ENCODE assay signal across 1 cellular context in genomic region chr16:20741555-20742285, GRCh38.
TF ChIP-seq lines count a peak whose summit lies in the region.

TSS of gene THUMPD1 (minus strand) at chr16:20741818. CDS start at chr16:20741739, 79 bp downstream.

TF ChIP-seq in HepG2, 621 proteins besides CTCF, POLR2A, EP300 and RAD21 (continued from another document and continues in another):
- TF ChIP-seq ATF7-NPFF (CRISPR knock-in tag; IDR thresholded peaks at IDR 0.05; ENCODE audit: low read depth) (peak; percentile 96), CBX1 (IDR thresholded peaks at IDR 0.05; ENCODE audit: low read depth) (peak; percentile 96), MZF1 (CRISPR knock-in tag; IDR thresholded peaks at IDR 0.05; ENCODE audit: borderline replicate concordance) (peak; percentile 97), ZNF235 (CRISPR knock-in tag; IDR thresholded peaks at IDR 0.05; ENCODE audit: borderline replicate concordance) (peak; percentile 92; the same call in 1 of the 2 replicates), ZFP1 (CRISPR knock-in tag; IDR thresholded peaks at IDR 0.05) (peak; percentile 90), ZNF879 (CRISPR knock-in tag; IDR thresholded peaks at IDR 0.05) (peak; percentile 92), CEBPZ (IDR thresholded peaks at IDR 0.05; ENCODE audit: low read length) (no peak), NAIF1 (CRISPR knock-in tag; IDR thresholded peaks at IDR 0.05; ENCODE audit: borderline replicate concordance) (peak; percentile 60), ZKSCAN8 (CRISPR knock-in tag; IDR thresholded peaks at IDR 0.05; ENCODE audit: borderline replicate concordance) (peak; percentile 71; the same call in 1 of the 2 replicates), PRDM4 (CRISPR knock-in tag; IDR thresholded peaks at IDR 0.05; ENCODE audit: borderline replicate concordance) (peak; percentile 91), KLF15 (CRISPR knock-in tag; IDR thresholded peaks at IDR 0.05; ENCODE audit: borderline replicate concordance) (peak; percentile 54; the same call in 1 of the 2 replicates), KLF6 (CRISPR knock-in tag; IDR thresholded peaks at IDR 0.05) (peak; percentile 67), ZZZ3 (CRISPR knock-in tag; IDR thresholded peaks at IDR 0.05; ENCODE audit: borderline replicate concordance) (0 out of 2 replicates have a peak, but pooled peaks have one; percentile 62), HBP1 (CRISPR knock-in tag; IDR thresholded peaks at IDR 0.05; ENCODE audit: low read depth) (peak; percentile 98), ZNF891 (CRISPR knock-in tag; IDR thresholded peaks at IDR 0.05) (peak; percentile 89; the same call in 1 of the 2 replicates), ZNF557 (CRISPR knock-in tag; IDR thresholded peaks at IDR 0.05) (peak; percentile 95; the same call in 1 of the 2 replicates), POLR2AphosphoS2 (IDR thresholded peaks at IDR 0.05; ENCODE audit: low read depth, low read length) (no peak; the same call in none of the 2 replicates), KLF11 (CRISPR knock-in tag; IDR thresholded peaks at IDR 0.05) (peak; percentile 82; the same call in 1 of the 2 replicates), ZNF34 (CRISPR knock-in tag; IDR thresholded peaks at IDR 0.05; ENCODE audit: borderline replicate concordance) (no peak), ZFP37 (CRISPR knock-in tag; IDR thresholded peaks at IDR 0.05; ENCODE audit: borderline replicate concordance) (peak; percentile 89; the same call in 1 of the 2 replicates), FUBP1 (CRISPR knock-in tag; IDR thresholded peaks at IDR 0.05; ENCODE audit: borderline replicate concordance) (peak; percentile 99; the same call in 1 of the 2 replicates), NFRKB (IDR thresholded peaks at IDR 0.05) (no peak), IRX3 (CRISPR knock-in tag; IDR thresholded peaks at IDR 0.05; ENCODE audit: borderline replicate concordance, low read depth) (peak; percentile 28; the same call in 1 of the 2 replicates), ZNF275 (CRISPR knock-in tag; IDR thresholded peaks at IDR 0.05; ENCODE audit: borderline replicate concordance) (peak; percentile 83; the same call in 1 of the 2 replicates), CCAR2 (optimal IDR thresholded peaks at IDR 0.05; ENCODE audit: low read depth, low read length) (no peak), SOX5 (CRISPR knock-in tag; IDR thresholded peaks at IDR 0.05; ENCODE audit: borderline replicate concordance) (peak; percentile 61), MATR3 (CRISPR knock-in tag; IDR thresholded peaks at IDR 0.05) (no peak), ZNF556 (CRISPR knock-in tag; IDR thresholded peaks at IDR 0.05; ENCODE audit: borderline replicate concordance) (peak; percentile 96)
- TF ChIP-seq, protein P1, sequence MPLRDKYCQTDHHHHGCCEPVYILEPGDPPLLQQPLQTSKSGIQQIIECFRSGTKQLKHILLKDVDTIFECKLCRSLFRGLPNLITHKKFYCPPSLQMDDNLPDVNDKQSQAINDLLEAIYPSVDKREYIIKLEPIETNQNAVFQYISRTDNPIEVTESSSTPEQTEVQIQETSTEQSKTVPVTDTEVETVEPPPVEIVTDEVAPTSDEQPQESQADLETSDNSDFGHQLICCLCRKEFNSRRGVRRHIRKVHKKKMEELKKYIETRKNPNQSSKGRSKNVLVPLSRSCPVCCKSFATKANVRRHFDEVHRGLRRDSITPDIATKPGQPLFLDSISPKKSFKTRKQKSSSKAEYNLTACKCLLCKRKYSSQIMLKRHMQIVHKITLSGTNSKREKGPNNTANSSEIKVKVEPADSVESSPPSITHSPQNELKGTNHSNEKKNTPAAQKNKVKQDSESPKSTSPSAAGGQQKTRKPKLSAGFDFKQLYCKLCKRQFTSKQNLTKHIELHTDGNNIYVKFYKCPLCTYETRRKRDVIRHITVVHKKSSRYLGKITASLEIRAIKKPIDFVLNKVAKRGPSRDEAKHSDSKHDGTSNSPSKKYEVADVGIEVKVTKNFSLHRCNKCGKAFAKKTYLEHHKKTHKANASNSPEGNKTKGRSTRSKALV (CRISPR knock-in tag; IDR thresholded peaks at IDR 0.05), result peak; percentile 82
- TF ChIP-seq, protein P2, sequence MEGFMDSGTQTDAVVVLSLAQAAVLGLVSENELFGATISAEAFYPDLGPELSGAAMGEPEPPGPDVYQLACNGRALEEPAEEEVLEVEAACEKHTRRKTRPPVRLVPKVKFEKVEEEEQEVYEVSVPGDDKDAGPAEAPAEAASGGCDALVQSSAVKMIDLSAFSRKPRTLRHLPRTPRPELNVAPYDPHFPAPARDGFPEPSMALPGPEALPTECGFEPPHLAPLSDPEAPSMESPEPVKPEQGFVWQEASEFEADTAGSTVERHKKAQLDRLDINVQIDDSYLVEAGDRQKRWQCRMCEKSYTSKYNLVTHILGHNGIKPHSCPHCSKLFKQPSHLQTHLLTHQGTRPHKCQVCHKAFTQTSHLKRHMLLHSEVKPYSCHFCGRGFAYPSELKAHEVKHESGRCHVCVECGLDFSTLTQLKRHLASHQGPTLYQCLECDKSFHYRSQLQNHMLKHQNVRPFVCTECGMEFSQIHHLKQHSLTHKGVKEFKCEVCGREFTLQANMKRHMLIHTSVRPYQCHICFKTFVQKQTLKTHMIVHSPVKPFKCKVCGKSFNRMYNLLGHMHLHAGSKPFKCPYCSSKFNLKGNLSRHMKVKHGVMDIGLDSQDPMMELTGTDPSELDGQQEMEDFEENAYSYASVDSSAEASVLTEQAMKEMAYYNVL (CRISPR knock-in tag; IDR thresholded peaks at IDR 0.05; ENCODE audit: borderline replicate concordance), result peak; percentile 86
- TF ChIP-seq, protein P3, sequence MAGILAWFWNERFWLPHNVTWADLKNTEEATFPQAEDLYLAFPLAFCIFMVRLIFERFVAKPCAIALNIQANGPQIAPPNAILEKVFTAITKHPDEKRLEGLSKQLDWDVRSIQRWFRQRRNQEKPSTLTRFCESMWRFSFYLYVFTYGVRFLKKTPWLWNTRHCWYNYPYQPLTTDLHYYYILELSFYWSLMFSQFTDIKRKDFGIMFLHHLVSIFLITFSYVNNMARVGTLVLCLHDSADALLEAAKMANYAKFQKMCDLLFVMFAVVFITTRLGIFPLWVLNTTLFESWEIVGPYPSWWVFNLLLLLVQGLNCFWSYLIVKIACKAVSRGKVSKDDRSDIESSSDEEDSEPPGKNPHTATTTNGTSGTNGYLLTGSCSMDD (CRISPR knock-in tag; IDR thresholded peaks at IDR 0.05), result peak; percentile 27; the same call in 1 of the 2 replicates
- TF ChIP-seq, protein P4, sequence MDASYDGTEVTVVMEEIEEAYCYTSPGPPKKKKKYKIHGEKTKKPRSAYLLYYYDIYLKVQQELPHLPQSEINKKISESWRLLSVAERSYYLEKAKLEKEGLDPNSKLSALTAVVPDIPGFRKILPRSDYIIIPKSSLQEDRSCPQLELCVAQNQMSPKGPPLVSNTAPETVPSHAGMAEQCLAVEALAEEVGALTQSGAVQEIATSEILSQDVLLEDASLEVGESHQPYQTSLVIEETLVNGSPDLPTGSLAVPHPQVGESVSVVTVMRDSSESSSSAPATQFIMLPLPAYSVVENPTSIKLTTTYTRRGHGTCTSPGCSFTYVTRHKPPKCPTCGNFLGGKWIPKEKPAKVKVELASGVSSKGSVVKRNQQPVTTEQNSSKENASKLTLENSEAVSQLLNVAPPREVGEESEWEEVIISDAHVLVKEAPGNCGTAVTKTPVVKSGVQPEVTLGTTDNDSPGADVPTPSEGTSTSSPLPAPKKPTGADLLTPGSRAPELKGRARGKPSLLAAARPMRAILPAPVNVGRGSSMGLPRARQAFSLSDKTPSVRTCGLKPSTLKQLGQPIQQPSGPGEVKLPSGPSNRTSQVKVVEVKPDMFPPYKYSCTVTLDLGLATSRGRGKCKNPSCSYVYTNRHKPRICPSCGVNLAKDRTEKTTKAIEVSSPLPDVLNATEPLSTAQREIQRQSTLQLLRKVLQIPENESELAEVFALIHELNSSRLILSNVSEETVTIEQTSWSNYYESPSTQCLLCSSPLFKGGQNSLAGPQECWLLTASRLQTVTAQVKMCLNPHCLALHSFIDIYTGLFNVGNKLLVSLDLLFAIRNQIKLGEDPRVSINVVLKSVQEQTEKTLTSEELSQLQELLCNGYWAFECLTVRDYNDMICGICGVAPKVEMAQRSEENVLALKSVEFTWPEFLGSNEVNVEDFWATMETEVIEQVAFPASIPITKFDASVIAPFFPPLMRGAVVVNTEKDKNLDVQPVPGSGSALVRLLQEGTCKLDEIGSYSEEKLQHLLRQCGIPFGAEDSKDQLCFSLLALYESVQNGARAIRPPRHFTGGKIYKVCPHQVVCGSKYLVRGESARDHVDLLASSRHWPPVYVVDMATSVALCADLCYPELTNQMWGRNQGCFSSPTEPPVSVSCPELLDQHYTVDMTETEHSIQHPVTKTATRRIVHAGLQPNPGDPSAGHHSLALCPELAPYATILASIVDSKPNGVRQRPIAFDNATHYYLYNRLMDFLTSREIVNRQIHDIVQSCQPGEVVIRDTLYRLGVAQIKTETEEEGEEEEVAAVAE (CRISPR knock-in tag; IDR thresholded peaks at IDR 0.05; ENCODE audit: borderline replicate concordance), result peak; percentile 90
- TF ChIP-seq, protein P5, sequence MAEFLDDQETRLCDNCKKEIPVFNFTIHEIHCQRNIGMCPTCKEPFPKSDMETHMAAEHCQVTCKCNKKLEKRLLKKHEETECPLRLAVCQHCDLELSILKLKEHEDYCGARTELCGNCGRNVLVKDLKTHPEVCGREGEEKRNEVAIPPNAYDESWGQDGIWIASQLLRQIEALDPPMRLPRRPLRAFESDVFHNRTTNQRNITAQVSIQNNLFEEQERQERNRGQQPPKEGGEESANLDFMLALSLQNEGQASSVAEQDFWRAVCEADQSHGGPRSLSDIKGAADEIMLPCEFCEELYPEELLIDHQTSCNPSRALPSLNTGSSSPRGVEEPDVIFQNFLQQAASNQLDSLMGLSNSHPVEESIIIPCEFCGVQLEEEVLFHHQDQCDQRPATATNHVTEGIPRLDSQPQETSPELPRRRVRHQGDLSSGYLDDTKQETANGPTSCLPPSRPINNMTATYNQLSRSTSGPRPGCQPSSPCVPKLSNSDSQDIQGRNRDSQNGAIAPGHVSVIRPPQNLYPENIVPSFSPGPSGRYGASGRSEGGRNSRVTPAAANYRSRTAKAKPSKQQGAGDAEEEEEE (CRISPR knock-in tag; IDR thresholded peaks at IDR 0.05; ENCODE audit: borderline replicate concordance), result no peak
